ENCODE assay signal across 23 cellular contexts in the genomic region with DNA sequence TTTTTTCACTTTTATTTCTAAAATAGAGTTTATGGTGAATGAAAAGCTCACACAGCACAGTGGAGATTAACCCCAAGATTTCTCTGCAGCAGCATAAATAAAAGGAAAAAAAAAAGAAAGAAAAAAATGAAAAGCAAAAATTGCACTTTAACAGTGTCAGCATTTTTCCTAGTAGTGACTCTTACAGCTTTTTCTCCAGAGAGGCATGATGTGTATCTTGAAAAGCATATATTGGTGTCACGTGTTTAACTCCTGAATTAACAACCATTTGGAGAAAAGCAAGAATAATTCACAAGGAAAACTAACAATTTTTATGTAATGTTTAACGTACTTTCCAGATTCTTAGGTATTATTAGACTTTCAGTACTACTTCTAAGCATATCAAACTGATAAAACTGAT.
"Had no signal": no experiment of that assay in that cellular context is flagged by ENCODE, and none has a peak within 500 bp of the region (broad histone marks: within the 10 kb centered on the region; RNA-seq: fewer than 3 reads in every experiment).

No MANE protein-coding gene starts in this region.

- ATAC-seq: foreskin keratinocyte; gastrocnemius medialis; heart right ventricle; left cardiac atrium; left lung; left ventricle myocardium superior; lower lobe of right lung; mucosa of descending colon; naive thymus-derived CD8-positive, alpha-beta T cell had no signal

- H3K27ac ChIP-seq: colonic mucosa, dorsolateral prefrontal cortex, esophagus muscularis mucosa, foreskin keratinocyte, gastrocnemius medialis, heart right ventricle, left lung, lower lobe of right lung had no signal

- H3K27me3 ChIP-seq: colonic mucosa, dorsolateral prefrontal cortex, esophagus muscularis mucosa, foreskin keratinocyte, gastrocnemius medialis, heart right ventricle, left lung had no signal

- H3K36me3 ChIP-seq: colonic mucosa, esophagus muscularis mucosa, gastrocnemius medialis, heart right ventricle, left lung had no signal

- FAIRE-seq: endothelial cell of umbilical vein, islet of Langerhans, keratinocyte had no signal

- H3K4me3 ChIP-seq: colonic mucosa, dorsolateral prefrontal cortex, esophagus muscularis mucosa, gastrocnemius medialis, heart right ventricle, left lung, lower lobe of right lung, mucosa of descending colon had no signal

- DNase-seq: colonic mucosa; cortex of kidney; dorsolateral prefrontal cortex; effector CD4-positive, alpha-beta T cell; effector memory CD4-positive, alpha-beta T cell; foreskin keratinocyte; gastrocnemius medialis; glutamatergic neuron; head of caudate nucleus; heart right ventricle; hippocampal formation; left cardiac atrium; left lung; left ventricle myocardium superior; lower lobe of right lung; mesenchymal stem cell; mucosa of descending colon; naive B cell; naive thymus-derived CD8-positive, alpha-beta T cell had no signal

- H3K9me3 ChIP-seq: colonic mucosa, esophagus muscularis mucosa, gastrocnemius medialis, heart right ventricle, left lung, lower lobe of right lung, mucosa of descending colon had no signal

- H3K4me1 ChIP-seq: colonic mucosa, esophagus muscularis mucosa, foreskin keratinocyte, gastrocnemius medialis, heart right ventricle, left lung, lower lobe of right lung had no signal
